In genomic region chr3:45123841-45124269, GRCh38 we compare ENCODE assay signal across 9 cellular contexts. TPM values are rescaled to one million over a fixed set of nuclear protein-coding genes. Genes with fewer than 3 reads are reported as not detected.
DNase-seq lines count a peak whose midpoint lies in the region; ATAC-seq, FAIRE-seq and TF ChIP-seq lines count a peak whose summit lies in the region.
"Had no signal": no experiment of that assay in that cellular context is flagged by ENCODE, and none has a peak within 500 bp of the region (broad histone marks: within the 10 kb centered on the region; RNA-seq: fewer than 3 reads in every experiment).

No MANE protein-coding gene starts in this region.

- H3K4me1 ChIP-seq in Panc1 (ENCODE audit: control insufficient read depth, insufficient read depth, low read length) (peaks cover 20% of the 10 kb centered on the region), sigmoid colon (peaks cover 0 to 37% (median 29%) of the 10 kb centered on the region in 4 donors)

- H3K9me3 ChIP-seq in Panc1 (ENCODE audit: control insufficient read depth, insufficient read depth, low read depth, low read length) (no peaks in the 10 kb centered on the region), sigmoid colon (no peaks in the 10 kb centered on the region)

- FAIRE-seq in GM19239 (lab: Jason Lieb, UNC): peak; percentile 52

- H3K4me3 ChIP-seq in Panc1 (ENCODE audit: low read depth in 2 of 2, low read length in 2 of 2): no peak overlapping the region
- H3K4me3 ChIP-seq in sigmoid colon: no peak overlapping the region

- no peak for TF ChIP-seq CTCF in Panc1 (IDR thresholded peaks at IDR 0.05)
- TF ChIP-seq CTCF in sigmoid colon (IDR thresholded peaks at IDR 0.05): no peak

- H3K27me3 ChIP-seq in Panc1 (ENCODE audit: control insufficient read depth, insufficient read depth, low read length): no peaks in the 10 kb centered on the region
- no peaks in the 10 kb centered on the region for H3K27me3 ChIP-seq in sigmoid colon

- no peaks in the 10 kb centered on the region for H3K36me3 ChIP-seq in Panc1 (ENCODE audit: control insufficient read depth, insufficient read depth, low read length)
- H3K36me3 ChIP-seq in sigmoid colon: no peaks in the 10 kb centered on the region

- no TSS peak for BruUV-seq in Panc1 (replicated peaks; lab: Mats Ljungman, UMichigan)

- CTCF ChIA-PET in Panc1 (lab: Charles Lee): interaction anchor here (1.2 kb wide), 1 partner anchor 87 kb away, joined by 5 read pairs; no protein-coding TSS in a partner anchor

- 64 to 88% methylated on average over 2 of the region's 2 CpGs for WGBS in sigmoid colon, 2 donors

- TF ChIP-seq EP300 in sigmoid colon (IDR thresholded peaks at IDR 0.05): no peak

- TF ChIP-seq POLR2A in sigmoid colon (IDR thresholded peaks at IDR 0.05): no peak

- DNase-seq in GM19239 (ENCODE audit: insufficient read length, low spot score) (no peak), Panc1 (ENCODE audit: low read depth, low spot score) (peak; percentile 92), sigmoid colon (no peak), NCI-H1048 (lab: John Stamatoyannopoulos, UW) (no peak), NCI-H2171 treated with DMSO at 0.1 percent for 48 hours (lab: John Stamatoyannopoulos, UW) (no peak)
- DNase-seq: OCI-M1 had no signal

- H3K27ac ChIP-seq in Panc1 (ENCODE audit: low read length) (peak overlapping the region; percentile 26), sigmoid colon (peak overlapping the region; percentile 63 to 77 (median 72))

- ATAC-seq in Panc1: peak; percentile 80; the same call in 1 of the 2 replicates
- peak; percentile 76 for ATAC-seq in esophagus mucosa
- no peak for ATAC-seq in HG03520 (IDR thresholded peaks at IDR 0.05; ENCODE audit: unreplicated experiment)
- no peak for ATAC-seq in HG03565 (IDR thresholded peaks at IDR 0.05; ENCODE audit: unreplicated experiment)

- in situ Hi-C loops in Panc1 (cut with HindIII; ENCODE audit: low pct_unique_long_range_greater_than_20kb, low sequenced_read_pairs): no loop called here

- POLR2A ChIA-PET in Panc1 (lab: Charles Lee): no interaction called here

- intact Hi-C loops in Panc1 (cut with micrococcal nuclease; ENCODE audit: unreplicated experiment) (no loop called here), sigmoid colon (cut with DNase I) (no loop called here)

RNA-seq across cellular contexts. Expression of gene CDCP1, which starts 22.3 kb away (rescaled TPM):
- total RNA-seq in Panc1 (2021; ENCODE audit: unreplicated experiment) (47.8 TPM), esophagus mucosa (85.6 TPM), sigmoid colon (1 to 10 TPM in 1 of 4 donors, under 1 TPM in 3; 0.71 to 1.2 (median 0.82) TPM)
- 15.4 TPM for polyA plus RNA-seq in Panc1 (2012; ENCODE audit: insufficient read length)
- 10 to 100 TPM in 1 of 3 donors, 1 to 10 TPM in 2; 7.2 to 35.2 (median 9.0) TPM for polyA plus RNA-seq in sigmoid colon

Comparison
In these comparisons a context has a peak if more than half of its experiments do, and no peak if none do; other contexts are left out.
1. ATAC-seq: peak in Panc1 (single experiment) and esophagus mucosa (single experiment); none in HG03520 (single experiment) and HG03565 (single experiment).
2. RNA of gene CDCP1, which starts 22.3 kb away (total RNA-seq): 85.6 TPM in esophagus mucosa (single experiment) and 47.8 TPM in Panc1 (single experiment); 0.71 to 1.2 TPM in sigmoid colon; every median in the first group is over 10 times any median in the second.